In genomic region chr1:243496173-243496553, GRCh38 we compare ENCODE assay signal across 3 cellular contexts.
TF ChIP-seq lines count a peak whose summit lies in the region.

No MANE protein-coding gene starts in this region.

TF ChIP-seq in liver, 16 proteins besides CTCF, POLR2A, EP300 and RAD21:
- TF ChIP-seq EGR1 (IDR thresholded peaks at IDR 0.05; ENCODE audit: low read depth in 2 of 2) (no peak), FOXA1 (IDR thresholded peaks at IDR 0.05) (no peak), ZBTB33 (IDR thresholded peaks at IDR 0.05) (no peak), REST (IDR thresholded peaks at IDR 0.05) (no peak), NR2F2 (IDR thresholded peaks at IDR 0.05) (no peak)

TF ChIP-seq in HepG2, 621 proteins besides CTCF, POLR2A, EP300 and RAD21:
- TF ChIP-seq SRSF1 (optimal IDR thresholded peaks at IDR 0.05; ENCODE audit: low read depth, low read length) (no peak), ZNF775 (CRISPR knock-in tag; IDR thresholded peaks at IDR 0.05; ENCODE audit: borderline replicate concordance) (no peak), ZNF281 (CRISPR knock-in tag; IDR thresholded peaks at IDR 0.05; ENCODE audit: borderline replicate concordance) (no peak), CBFB (CRISPR knock-in tag; IDR thresholded peaks at IDR 0.05) (no peak)

TF ChIP-seq in H1, 55 proteins besides CTCF, POLR2A, EP300 and RAD21:
- no peak for TF ChIP-seq JUND (IDR thresholded peaks at IDR 0.05; ENCODE audit: low read length)
- no peak for TF ChIP-seq RNF2 (IDR thresholded peaks at IDR 0.05; ENCODE audit: borderline replicate concordance, low read depth, low read length, missing control alignments, poor library complexity, severe bottlenecking)
- no peak for TF ChIP-seq SUZ12 (IDR thresholded peaks at IDR 0.05; ENCODE audit: low read length)
TF ChIP-seq in H1: peak in this region for 0.
